7 cellular contexts compared by ENCODE assay signal in the genomic region with DNA sequence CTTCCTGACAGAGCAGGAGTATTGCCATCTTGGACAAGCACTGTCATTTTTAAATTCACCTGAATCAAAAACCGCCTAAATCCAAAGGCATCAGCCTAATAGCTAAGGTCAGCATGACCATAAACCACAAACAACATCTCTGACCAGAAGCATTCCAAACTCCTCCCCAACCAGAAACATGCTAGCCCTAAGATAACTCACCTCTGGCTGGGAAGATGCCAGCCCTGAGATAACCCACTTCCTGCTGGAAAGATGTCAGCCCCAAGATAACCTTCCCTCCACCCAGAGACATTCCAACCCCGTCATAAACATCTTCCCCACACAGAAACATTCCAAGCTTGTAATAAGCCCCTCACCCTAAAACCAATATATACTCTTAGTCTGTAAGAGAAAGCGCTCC.
DNase-seq lines count a peak whose midpoint lies in the region.

No MANE protein-coding gene starts in this region.

- DNase-seq in EH (ENCODE audit: low read depth) = peak; percentile 20
- peak; percentile 13 for DNase-seq in HS-5 (ENCODE audit: low read depth)
- DNase-seq in LoVo (ENCODE audit: low spot score) = peak; percentile 51
- peak; percentile 87 for DNase-seq in RPMI7951 (ENCODE audit: low read depth)
- DNase-seq in astrocyte of the hippocampus (ENCODE audit: low read depth, low spot score) = peak; percentile 21
- DNase-seq in iris pigment epithelial cell (ENCODE audit: low read depth) = peak; percentile 12
- peak; percentile 26 for DNase-seq in myocyte (ENCODE audit: low read depth)

Comparison
In these comparisons a context has a peak if more than half of its experiments do, and no peak if none do; other contexts are left out.
1. Peak in every context shown above with its lines: DNase-seq.
2. DNase-seq: peak in every context shown above with its lines; median percentile 87 in RPMI7951; 51 in LoVo; 26 in myocyte; 21 in astrocyte of the hippocampus; 20 in EH; 13 in HS-5; 12 in iris pigment epithelial cell.